8 cellular contexts compared by ENCODE assay signal in genomic region chr19:20923077-20923871, GRCh38.
DNase-seq lines count a peak whose midpoint lies in the region; ATAC-seq and TF ChIP-seq lines count a peak whose summit lies in the region.

Gene ZNF85 (plus strand): TSS chr19:20923251. CDS start chr19:20923401, 150 bp downstream.

- POLR2A ChIA-PET in RWPE1 (lab: Yijun Ruan, JAX; ENCODE audit: low non-redundant PET) = no interaction called here

- H3K27me3 ChIP-seq in HUES6 (ENCODE audit: control insufficient read depth, insufficient read depth, low read length) = no peaks in the 10 kb centered on the region

- H3K27ac ChIP-seq in HUES6 (ENCODE audit: low read depth, low read length) = peak within 1 kb of the TSS; percentile 77
- H3K27ac ChIP-seq in RWPE1 = peak within 1 kb of the TSS; percentile 95

- peaks cover 2% of the 10 kb centered on the region; the same call in 1 of the 2 replicates for H3K36me3 ChIP-seq in HUES6 (ENCODE audit: control insufficient read depth, insufficient read depth, low read length)

- TF ChIP-seq CTCF in RWPE1 (conservative IDR thresholded peaks at IDR 0.05; ENCODE audit: low read depth) (no peak), nephron progenitor cell (IDR thresholded peaks at IDR 0.05) (no peak)

- peak; percentile 89 for DNase-seq in COR-L47 (lab: John Stamatoyannopoulos, UW)
- DNase-seq in RWPE1 (ENCODE audit: low spot score) = peak; percentile 86
- DNase-seq in activated effector memory CD4-positive, alpha-beta T cell treated with anti-CD3 and anti-CD28 coated beads, Interleukin-2, amount 50 U/mL, for 16 hours = peak; percentile 95
- DNase-seq in fibroblast of the conjunctiva (ENCODE audit: low read depth) = peak; percentile 83
- peak; percentile 83 for DNase-seq in nephron progenitor cell

- CTCF ChIA-PET in RWPE1 (lab: Yijun Ruan, JAX) = no interaction called here

- H3K27me3 Mint-ChIP-seq in nephron progenitor cell (ENCODE audit: low read depth, poor library complexity) = peaks cover 2% of the 10 kb centered on the region
- H3K27me3 Mint-ChIP-seq in stimulated activated naive CD8-positive, alpha-beta T cell treated with anti-CD3 and anti-CD28 coated beads, Interleukin-15, Interleukin-2, amounts not matched to agents 100 ng/mL and 50 ng/mL, for 24 hours = no peaks in the 10 kb centered on the region

- peak; percentile 96 for ATAC-seq in GM21381 (IDR thresholded peaks at IDR 0.05; ENCODE audit: unreplicated experiment)

- H3K4me1 ChIP-seq in HUES6 (ENCODE audit: control insufficient read depth, insufficient read depth, low read length) = no peaks in the 10 kb centered on the region

- H3K9me3 ChIP-seq in HUES6 (ENCODE audit: control insufficient read depth, insufficient read depth, low read depth, low read length) = peaks cover 4% of the 10 kb centered on the region; the same call in 1 of the 2 replicates

- peaks cover 78% of the 10 kb centered on the region for H3K9me3 Mint-ChIP-seq in nephron progenitor cell
- H3K9me3 Mint-ChIP-seq in stimulated activated naive CD8-positive, alpha-beta T cell treated with anti-CD3 and anti-CD28 coated beads, Interleukin-15, Interleukin-2, amounts not matched to agents 100 ng/mL and 50 ng/mL, for 24 hours = peaks cover 4% of the 10 kb centered on the region

- H3K4me3 ChIP-seq in HUES6 (ENCODE audit: low read depth, low read length) = peak within 1 kb of the TSS; percentile 82

- peak within 1 kb of the TSS; percentile 95 for H3K9ac ChIP-seq in HUES6 (ENCODE audit: low read length)

- H3K36me3 Mint-ChIP-seq in nephron progenitor cell (ENCODE audit: low read depth) = peaks cover 51% of the 10 kb centered on the region
- peaks cover 28% of the 10 kb centered on the region for H3K36me3 Mint-ChIP-seq in stimulated activated naive CD8-positive, alpha-beta T cell treated with anti-CD3 and anti-CD28 coated beads, Interleukin-15, Interleukin-2, amounts not matched to agents 100 ng/mL and 50 ng/mL, for 24 hours (ENCODE audit: low read depth)

- peak within 1 kb of the TSS; percentile 98 for H3K4me3 Mint-ChIP-seq in nephron progenitor cell
- peak within 1 kb of the TSS; percentile 96 for H3K4me3 Mint-ChIP-seq in stimulated activated naive CD8-positive, alpha-beta T cell treated with anti-CD3 and anti-CD28 coated beads, Interleukin-15, Interleukin-2, amounts not matched to agents 100 ng/mL and 50 ng/mL, for 24 hours

- H3K27ac Mint-ChIP-seq in nephron progenitor cell = peak within 1 kb of the TSS; percentile 100
- H3K27ac Mint-ChIP-seq in stimulated activated naive CD8-positive, alpha-beta T cell treated with anti-CD3 and anti-CD28 coated beads, Interleukin-15, Interleukin-2, amounts not matched to agents 100 ng/mL and 50 ng/mL, for 24 hours = peak within 1 kb of the TSS; percentile 88

- peaks cover 22% of the 10 kb centered on the region for H3K4me1 Mint-ChIP-seq in nephron progenitor cell
- peaks cover 18% of the 10 kb centered on the region for H3K4me1 Mint-ChIP-seq in stimulated activated naive CD8-positive, alpha-beta T cell treated with anti-CD3 and anti-CD28 coated beads, Interleukin-15, Interleukin-2, amounts not matched to agents 100 ng/mL and 50 ng/mL, for 24 hours (ENCODE audit: low read depth)

Comparison
In these comparisons a context has a peak if more than half of its experiments do, and no peak if none do; other contexts are left out.
1. Peak in every context shown above with its lines: DNase-seq, ATAC-seq, H3K4me3 ChIP-seq and H3K27ac ChIP-seq.